Comparison of ENCODE assay signal across 25 cellular contexts in the genomic region with DNA sequence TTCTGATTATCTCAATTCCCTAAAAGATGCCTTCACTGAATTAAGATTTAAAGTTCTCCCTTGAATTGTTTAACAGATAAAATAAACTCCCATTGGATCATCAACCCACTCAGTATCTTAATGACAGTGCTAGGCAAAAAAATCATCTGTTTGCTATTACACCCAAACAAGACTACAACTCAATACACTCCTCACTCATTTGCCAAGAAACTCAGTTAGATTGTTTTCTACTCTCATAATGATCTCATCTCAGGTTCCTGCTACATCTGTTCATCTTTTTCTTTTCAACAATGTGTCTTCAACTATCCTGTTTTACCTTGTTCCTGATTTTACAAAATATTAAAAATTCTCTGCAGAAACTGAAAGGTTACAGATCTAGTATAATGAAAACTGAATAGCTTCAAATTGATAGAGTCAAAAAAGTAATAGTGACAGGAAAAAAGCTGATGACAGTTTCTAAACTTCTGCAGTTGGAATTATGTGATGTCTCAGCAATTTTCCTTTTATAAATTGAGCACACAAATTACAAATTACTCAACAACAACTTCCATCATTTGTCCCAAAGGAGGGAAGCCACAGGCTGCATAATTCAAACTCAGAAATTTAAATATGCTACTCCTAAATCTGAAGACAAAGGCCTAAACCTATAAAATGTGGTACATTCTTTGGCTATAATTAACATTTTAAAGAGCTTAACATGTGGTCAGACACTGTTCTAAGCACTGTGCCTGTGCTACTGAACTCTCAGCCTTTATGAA. TPM values are rescaled to one million over a fixed set of nuclear protein-coding genes. Genes with fewer than 3 reads are reported as not detected.
DNase-seq lines count a peak whose midpoint lies in the region; ATAC-seq, FAIRE-seq and TF ChIP-seq lines count a peak whose summit lies in the region.
"Had no signal": no experiment of that assay in that cellular context is flagged by ENCODE, and none has a peak within 500 bp of the region (broad histone marks: within the 10 kb centered on the region; RNA-seq: fewer than 3 reads in every experiment).

No MANE protein-coding gene starts in this region.

- TF ChIP-seq CTCF in GM23338 (conservative IDR thresholded peaks at IDR 0.05; ENCODE audit: low read depth in 2 of 2): no peak
- TF ChIP-seq CTCF in astrocyte (IDR thresholded peaks at IDR 0.05; ENCODE audit: insufficient read depth, low read depth, low read length): no peak

- no peaks in the 10 kb centered on the region for H3K36me3 ChIP-seq in GM23338 (ENCODE audit: insufficient read depth)
- H3K36me3 ChIP-seq in astrocyte (ENCODE audit: insufficient read depth, low read length): no peaks in the 10 kb centered on the region
- H3K36me3 ChIP-seq: adrenal gland, esophagus squamous epithelium, transverse colon had no signal

- H3K4me1 Mint-ChIP-seq in GM23338 (peaks cover 72% of the 10 kb centered on the region), astrocyte (ENCODE audit: low read depth, unreplicated experiment) (peaks cover 2% of the 10 kb centered on the region)
- H3K4me1 Mint-ChIP-seq: stimulated activated naive CD8-positive, alpha-beta T cell treated with anti-CD3 and anti-CD28 coated beads, Interleukin-15, amount 100 ng/mL, for 72 hours had no signal

- H3K27ac ChIP-seq in GM23338 (ENCODE audit: low read depth): no peak overlapping the region
- H3K27ac ChIP-seq in astrocyte (ENCODE audit: low read depth, low read length): no peak overlapping the region
- H3K27ac ChIP-seq: adrenal gland, C4-2B, esophagus squamous epithelium, HL-60, transverse colon had no signal

- no peaks in the 10 kb centered on the region for H3K27me3 Mint-ChIP-seq in GM23338 (ENCODE audit: insufficient read depth, low read depth, poor library complexity)
- H3K27me3 Mint-ChIP-seq in astrocyte (ENCODE audit: low read depth, unreplicated experiment): no peaks in the 10 kb centered on the region
- H3K27me3 Mint-ChIP-seq: activated CD8-positive, alpha-beta T cell treated with anti-CD3 and anti-CD28 coated beads for 36 hours; effector memory CD8-positive, alpha-beta T cell; stimulated activated naive CD8-positive, alpha-beta T cell treated with anti-CD3 and anti-CD28 coated beads, Interleukin-15, amount 100 ng/mL, for 72 hours had no signal

- H3K9me3 ChIP-seq in astrocyte (ENCODE audit: insufficient read depth, low read depth, low read length): no peaks in the 10 kb centered on the region
- H3K9me3 ChIP-seq: adrenal gland, esophagus squamous epithelium, transverse colon had no signal

- H3K36me3 Mint-ChIP-seq in GM23338 (ENCODE audit: low read depth) (no peaks in the 10 kb centered on the region), astrocyte (ENCODE audit: low read depth, unreplicated experiment) (no peaks in the 10 kb centered on the region)

- H3K79me2 ChIP-seq in GM23338 (replicated peaks; ENCODE audit: insufficient read depth): peaks cover 99% of the 10 kb centered on the region
- peaks cover 10% of the 10 kb centered on the region for H3K79me2 ChIP-seq in astrocyte (ENCODE audit: insufficient read depth, low read length)

- H4K20me1 ChIP-seq in GM23338 (replicated peaks; ENCODE audit: insufficient read depth) (no peaks in the 10 kb centered on the region; the same call in 1 of the 2 replicates), astrocyte (ENCODE audit: insufficient read depth, low read length) (peaks cover 14% of the 10 kb centered on the region)

- no peak overlapping the region for H2AFZ ChIP-seq in GM23338
- H2AFZ ChIP-seq in astrocyte (ENCODE audit: low read depth, low read length): no peak overlapping the region

- ATAC-seq in left ventricle myocardium superior (peak; percentile 31), Right ventricle myocardium inferior (no peak), GM23338 (no peak), HG02852 (IDR thresholded peaks at IDR 0.05; ENCODE audit: unreplicated experiment) (no peak)
- ATAC-seq: activated CD4-positive, CD25-positive, alpha-beta regulatory T cell treated with anti-CD3 and anti-CD28 coated beads, Interleukin-2, amount 50 U/mL, for 24 hours; activated CD8-positive, alpha-beta T cell treated with anti-CD3 and anti-CD28 coated beads for 36 hours; effector memory CD8-positive, alpha-beta T cell; Panc1; stimulated activated naive CD8-positive, alpha-beta T cell treated with anti-CD3 and anti-CD28 coated beads, Interleukin-15, amount 100 ng/mL, for 72 hours had no signal

- DNase-seq in left ventricle myocardium superior: no peak
- no peak for DNase-seq in Right ventricle myocardium inferior (ENCODE audit: missing footprints)
- DNase-seq in GM23338 (ENCODE audit: low spot score): no peak
- DNase-seq in astrocyte (ENCODE audit: low read depth): no peak
- no peak for DNase-seq in GM19239 (ENCODE audit: insufficient read length, low spot score)
- no peak for DNase-seq in hypothalamus (lab: John Stamatoyannopoulos, UW)
- no peak for DNase-seq in frontal cortex (ENCODE audit: low spot score in 2 of 2)
- DNase-seq: activated CD8-positive, alpha-beta T cell treated with anti-CD3 and anti-CD28 coated beads for 36 hours; activated naive CD4-positive, alpha-beta T cell; adrenal gland; effector memory CD8-positive, alpha-beta T cell; esophagus squamous epithelium; glutamatergic neuron; kidney glomerular epithelial cell; NCI-H524 treated with DMSO at 0.1 percent for 48 hours; stimulated activated CD4-positive, alpha-beta T cell treated with anti-CD3 and anti-CD28 coated beads, Interleukin-4, amount 100 ng/mL, for 1 hour; stimulated activated naive CD8-positive, alpha-beta T cell treated with anti-CD3 and anti-CD28 coated beads, Interleukin-15, amount 100 ng/mL, for 72 hours; transverse colon had no signal

- no peaks in the 10 kb centered on the region for H3K9me3 Mint-ChIP-seq in GM23338
- no peaks in the 10 kb centered on the region for H3K9me3 Mint-ChIP-seq in astrocyte (ENCODE audit: unreplicated experiment)
- H3K9me3 Mint-ChIP-seq: activated CD8-positive, alpha-beta T cell treated with anti-CD3 and anti-CD28 coated beads for 36 hours; effector memory CD8-positive, alpha-beta T cell; stimulated activated naive CD8-positive, alpha-beta T cell treated with anti-CD3 and anti-CD28 coated beads, Interleukin-15, amount 100 ng/mL, for 72 hours had no signal

- H3K4me2 ChIP-seq in GM23338 (peak overlapping the region; percentile 20; the same call in 1 of the 2 replicates), astrocyte (ENCODE audit: low read length) (no peak overlapping the region)

- H3K9ac ChIP-seq in astrocyte (ENCODE audit: low read length): no peak overlapping the region

- peaks cover 56% of the 10 kb centered on the region for H3K4me1 ChIP-seq in GM23338 (ENCODE audit: insufficient read depth)
- no peaks in the 10 kb centered on the region for H3K4me1 ChIP-seq in astrocyte (ENCODE audit: insufficient read depth, low read length)
- H3K4me1 ChIP-seq: adrenal gland, esophagus squamous epithelium, transverse colon had no signal

- H3K27ac Mint-ChIP-seq in GM23338 (peak overlapping the region; percentile 85), astrocyte (ENCODE audit: unreplicated experiment) (no peak overlapping the region)
- H3K27ac Mint-ChIP-seq: activated CD8-positive, alpha-beta T cell treated with anti-CD3 and anti-CD28 coated beads for 36 hours; effector memory CD8-positive, alpha-beta T cell; stimulated activated naive CD8-positive, alpha-beta T cell treated with anti-CD3 and anti-CD28 coated beads, Interleukin-15, amount 100 ng/mL, for 72 hours had no signal

- peak; percentile 37 for FAIRE-seq in astrocyte (lab: Jason Lieb, UNC)
- FAIRE-seq in GM19239 (lab: Jason Lieb, UNC): no peak
- no peak for FAIRE-seq in frontal cortex (lab: Jason Lieb, UNC)
- FAIRE-seq: colon, D721Med had no signal

- H3F3A ChIP-seq in GM23338 (replicated peaks; ENCODE audit: low read depth): no peaks in the 10 kb centered on the region

- no peaks in the 10 kb centered on the region for H3K27me3 ChIP-seq in GM23338 (ENCODE audit: insufficient read depth)
- no peaks in the 10 kb centered on the region for H3K27me3 ChIP-seq in astrocyte (ENCODE audit: insufficient read depth, low read length)
- H3K27me3 ChIP-seq: adrenal gland, esophagus squamous epithelium, transverse colon had no signal

- no peak overlapping the region for H3K4me3 Mint-ChIP-seq in GM23338
- H3K4me3 Mint-ChIP-seq in astrocyte (ENCODE audit: unreplicated experiment): no peak overlapping the region
- H3K4me3 Mint-ChIP-seq: activated CD8-positive, alpha-beta T cell treated with anti-CD3 and anti-CD28 coated beads for 36 hours; effector memory CD8-positive, alpha-beta T cell; stimulated activated naive CD8-positive, alpha-beta T cell treated with anti-CD3 and anti-CD28 coated beads, Interleukin-15, amount 100 ng/mL, for 72 hours had no signal

- H3K4me3 ChIP-seq in GM23338 (0 out of 2 replicates have a peak overlapping the region, but pooled peaks have one; percentile 6), astrocyte (ENCODE audit: insufficient read depth, low read depth, low read length) (no peak overlapping the region)
- H3K4me3 ChIP-seq: adrenal gland, esophagus squamous epithelium, transverse colon had no signal

- H3K9me2 ChIP-seq in GM23338 (ENCODE audit: insufficient read depth): no peaks in the 10 kb centered on the region

- intact Hi-C loops in left ventricle myocardium superior (cut with micrococcal nuclease): no loop called here
- intact Hi-C loops in Right ventricle myocardium inferior (cut with DNase I): no loop called here

TF ChIP-seq in GM23338, 12 proteins besides CTCF, POLR2A, EP300 and RAD21 (continues in another document):
- TF ChIP-seq, protein P1, sequence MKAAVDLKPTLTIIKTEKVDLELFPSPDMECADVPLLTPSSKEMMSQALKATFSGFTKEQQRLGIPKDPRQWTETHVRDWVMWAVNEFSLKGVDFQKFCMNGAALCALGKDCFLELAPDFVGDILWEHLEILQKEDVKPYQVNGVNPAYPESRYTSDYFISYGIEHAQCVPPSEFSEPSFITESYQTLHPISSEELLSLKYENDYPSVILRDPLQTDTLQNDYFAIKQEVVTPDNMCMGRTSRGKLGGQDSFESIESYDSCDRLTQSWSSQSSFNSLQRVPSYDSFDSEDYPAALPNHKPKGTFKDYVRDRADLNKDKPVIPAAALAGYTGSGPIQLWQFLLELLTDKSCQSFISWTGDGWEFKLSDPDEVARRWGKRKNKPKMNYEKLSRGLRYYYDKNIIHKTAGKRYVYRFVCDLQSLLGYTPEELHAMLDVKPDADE (IDR thresholded peaks at IDR 0.05): no peak
- TF ChIP-seq NANOG (IDR thresholded peaks at IDR 0.05; ENCODE audit: borderline replicate concordance): no peak
- no peak for TF ChIP-seq POLR2AphosphoS5 (IDR thresholded peaks at IDR 0.05; ENCODE audit: low read depth)
- TF ChIP-seq ZNF331 (CRISPR knock-in tag; IDR thresholded peaks at IDR 0.05; ENCODE audit: low read depth): no peak
- no peak for TF ChIP-seq JUNB (IDR thresholded peaks at IDR 0.05; ENCODE audit: unreplicated experiment)
- no peak for TF ChIP-seq ZNF114 (CRISPR knock-in tag; IDR thresholded peaks at IDR 0.05)

RNA-seq across cellular contexts. Expression of a gene that starts 39.3 kb away (rescaled TPM):
- total RNA-seq in left ventricle myocardium superior (59.5 TPM), Right ventricle myocardium inferior (51.6 TPM), astrocyte (19.0 and 26.9 TPM in 2 replicates), frontal cortex (205 TPM)
- 45.1 and 46.3 TPM in 2 replicates for total RNA-seq in GM23338 (2014; rRNA removed; shearing (Covaris generic))
- 77.9 and 80.3 TPM in 2 replicates for polyA plus RNA-seq in GM23338 (2016; fragmentation: Nextera tagmentation; extraction: Ambion mirVana)
